13 cellular contexts compared by ENCODE assay signal in genomic region chr11:30936476-30936875, GRCh38.
"Had no signal": no experiment of that assay in that cellular context is flagged by ENCODE, and none has a peak within 500 bp of the region (broad histone marks: within the 10 kb centered on the region; RNA-seq: fewer than 3 reads in every experiment).

No MANE protein-coding gene starts in this region.

- H3K36me3 ChIP-seq: adrenal gland, cardiac muscle cell, gastrocnemius medialis, prostate gland, right atrium auricular region, tibial nerve had no signal

- ATAC-seq: activated naive CD4-positive, alpha-beta T cell treated with anti-CD3 and anti-CD28 coated beads, Interleukin-2, amount 50 U/mL, for 72 hours; gastrocnemius medialis; WTC11 had no signal

- H3K4me3 ChIP-seq: adrenal gland, cardiac muscle cell, gastrocnemius medialis, prostate gland, right atrium auricular region, tibial nerve had no signal

- H3K4me1 ChIP-seq: adrenal gland, gastrocnemius medialis, prostate gland, tibial nerve had no signal

- DNase-seq: activated CD4-positive, alpha-beta memory T cell treated with anti-CD3 and anti-CD28 coated beads for 36 hours; activated CD4-positive, alpha-beta T cell treated with anti-CD3 and anti-CD28 coated beads for 4 hours; activated gamma-delta T cell treated with Interleukin-2 at 50 U/mL for 16 hours; activated T-cell treated with anti-CD3 and anti-CD28 coated beads for 4 hours; adrenal gland; gastrocnemius medialis; head of caudate nucleus had no signal

- H3K9me3 ChIP-seq: gastrocnemius medialis, prostate gland had no signal

- H3K27me3 ChIP-seq: adrenal gland, cardiac muscle cell, gastrocnemius medialis, right atrium auricular region, tibial nerve had no signal

- H3K27ac ChIP-seq: adrenal gland, cardiac muscle cell, gastrocnemius medialis, prostate gland, right atrium auricular region, tibial nerve had no signal
